In genomic region chr4:7355795-7356194, GRCh38 we compare ENCODE assay signal across 21 cellular contexts.
DNase-seq lines count a peak whose midpoint lies in the region; ATAC-seq, FAIRE-seq and TF ChIP-seq lines count a peak whose summit lies in the region.
"Had no signal": no experiment of that assay in that cellular context is flagged by ENCODE, and none has a peak within 500 bp of the region (broad histone marks: within the 10 kb centered on the region; RNA-seq: fewer than 3 reads in every experiment).

No MANE protein-coding gene starts in this region.

- no peak overlapping the region for H2AK5ac ChIP-seq in H1 (ENCODE audit: low read depth, low read length)

- no peaks in the 10 kb centered on the region for H3K9me2 ChIP-seq in GM23338 (ENCODE audit: insufficient read depth)

- H2BK12ac ChIP-seq in H1 (ENCODE audit: low read depth, low read length): no peak overlapping the region

- TF ChIP-seq CTCF in WTC11 (IDR thresholded peaks at IDR 0.05): no peak
- TF ChIP-seq CTCF in H1 (IDR thresholded peaks at IDR 0.05; ENCODE audit: control extremely low read depth in 1 of 3, insufficient read depth in 1 of 3, low read depth in 1 of 3, low read length in 3 of 3): no peak
- TF ChIP-seq CTCF in GM23338 (conservative IDR thresholded peaks at IDR 0.05; ENCODE audit: low read depth in 2 of 2): no peak

- H3K23me2 ChIP-seq in H1 (ENCODE audit: low read depth, low read length): peaks cover 5% of the 10 kb centered on the region; the same call in 1 of the 2 replicates

- H3K36me3 ChIP-seq in BLaER1 (no peaks in the 10 kb centered on the region), H1 (ENCODE audit: control insufficient read depth in 2 of 4, insufficient read depth in 4 of 4, low read length in 3 of 4) (no peaks in the 10 kb centered on the region), GM23338 (ENCODE audit: insufficient read depth) (no peaks in the 10 kb centered on the region)

- H3K4me1 Mint-ChIP-seq in WTC11 (no peaks in the 10 kb centered on the region), GM23338 (peaks cover under 1% of the 10 kb centered on the region; the same call in 2 of the 3 replicates)

- H3K27me3 Mint-ChIP-seq in WTC11 (ENCODE audit: low read depth): no peaks in the 10 kb centered on the region
- peaks cover 10% of the 10 kb centered on the region for H3K27me3 Mint-ChIP-seq in GM23338 (ENCODE audit: insufficient read depth, low read depth, poor library complexity)

- H2BK120ac ChIP-seq in H1 (replicated peaks; ENCODE audit: low read depth, low read length): no peak overlapping the region

- H3K4ac ChIP-seq in H1 (replicated peaks; ENCODE audit: insufficient read length, low read depth, low read length): no peak overlapping the region

- H4K8ac ChIP-seq in H1 (ENCODE audit: extremely low read depth, insufficient read depth, low read length): no peak overlapping the region

- POLR2A ChIA-PET in WTC11 (lab: Charles Lee): no interaction called here
- POLR2A ChIA-PET in H1 (lab: Charles Lee; ENCODE audit: partially characterized antibody): no interaction called here

- H3K4me3 ChIP-seq in BLaER1 (no peak overlapping the region), H1 (ENCODE audit: extremely low read depth in 1 of 4, insufficient read depth in 2 of 4, low read depth in 3 of 4, low read length in 4 of 4) (no peak overlapping the region), GM23338 (no peak overlapping the region)

- DNase-seq in WTC11 (ENCODE audit: low spot score): no peak
- no peak for DNase-seq in H1 (ENCODE audit: low read depth in 1 of 2, low spot score in 2 of 2)
- no peak for DNase-seq in substantia nigra (lab: John Stamatoyannopoulos, UW)
- no peak for DNase-seq in GM23338 (ENCODE audit: low spot score)
- no peak for DNase-seq in NAMALWA (ENCODE audit: low spot score)
- DNase-seq: 8988T; AML-193; C1 segment of cervical spinal cord; CD4-positive, alpha-beta T cell; COR-L47; DMS153; DMS79 treated with DMSO at 0.1 percent for 48 hours; GDM1; IMR-90 had no signal

- H3K9ac ChIP-seq in BLaER1: no peak overlapping the region
- no peak overlapping the region for H3K9ac ChIP-seq in H1 (replicated peaks in 1 of 4; ENCODE audit: extremely low read depth in 1 of 4, low read depth in 3 of 4, low read length in 3 of 4)

- TF ChIP-seq POLR2A in H1 (IDR thresholded peaks at IDR 0.05; ENCODE audit: control extremely low read depth in 1 of 2, low read depth in 2 of 2, low read length in 2 of 2): no peak

- no peak overlapping the region for H4K91ac ChIP-seq in H1 (replicated peaks; ENCODE audit: insufficient read length, low read length)

- TF ChIP-seq EP300 in H1 (IDR thresholded peaks at IDR 0.05; ENCODE audit: borderline replicate concordance in 1 of 2, low read depth in 2 of 2, low read length in 2 of 2): no peak

- TF ChIP-seq RAD21 in H1 (IDR thresholded peaks at IDR 0.05 in 1 of 2, conservative IDR thresholded peaks at IDR 0.05 in 1 of 2; ENCODE audit: low read depth in 2 of 2, low read length in 2 of 2): no peak

- H3K27ac Mint-ChIP-seq in WTC11 (no peak overlapping the region), GM23338 (no peak overlapping the region)
- H3K27ac Mint-ChIP-seq: CD4-positive, alpha-beta T cell had no signal

- no peak overlapping the region for H3K56ac ChIP-seq in H1 (replicated peaks; ENCODE audit: insufficient read length, low read depth, low read length)

- H2BK5ac ChIP-seq in H1 (ENCODE audit: low read depth, low read length): no peak overlapping the region

- no peak for FAIRE-seq in H1 (lab: Jason Lieb, UNC)
- FAIRE-seq: D721Med, GM12892, GM19239, H54 had no signal

- no peak for ATAC-seq in WTC11
- ATAC-seq in HG02678 (IDR thresholded peaks at IDR 0.05; ENCODE audit: unreplicated experiment): no peak
- ATAC-seq in GM23338: no peak
- ATAC-seq: HCT116 had no signal

- no peaks in the 10 kb centered on the region for H3K79me1 ChIP-seq in H1 (ENCODE audit: low read depth, low read length)

- no peaks in the 10 kb centered on the region for H3K36me3 Mint-ChIP-seq in WTC11
- H3K36me3 Mint-ChIP-seq in GM23338 (ENCODE audit: low read depth): no peaks in the 10 kb centered on the region

- CTCF ChIA-PET in WTC11 (lab: Charles Lee): no interaction called here
- CTCF ChIA-PET in H1 (lab: Charles Lee; ENCODE audit: partially characterized antibody): interaction anchor here (1.5 kb wide), 1 partner anchor 20 kb away, joined by 3 read pairs; no protein-coding TSS in a partner anchor

- peak overlapping the region; percentile 75 for H3K4me2 ChIP-seq in BLaER1
- no peak overlapping the region for H3K4me2 ChIP-seq in H1 (ENCODE audit: insufficient read depth in 1 of 2, low read depth in 2 of 2, low read length in 2 of 2)
- no peak overlapping the region for H3K4me2 ChIP-seq in GM23338

- no peak overlapping the region for H3K23ac ChIP-seq in H1 (ENCODE audit: insufficient read length)

- WGBS in H1 (ENCODE audit: extremely low coverage in 1 of 2, insufficient coverage in 1 of 2, insufficient read length in 1 of 2, insufficient replicate concordance in 2 of 2, low coverage in 1 of 2, low lambda C conversion rate in 2 of 2, missing lambda C conversion rate in 1 of 2), 2 experiments: 90% methylated on average over 3 of the region's 3 CpGs; no CpG with 5 or more reads in 1 of the 2 experiments

- no peaks in the 10 kb centered on the region for H4K20me1 ChIP-seq in BLaER1
- H4K20me1 ChIP-seq in H1 (replicated peaks in 1 of 2; ENCODE audit: control insufficient read depth in 1 of 2, insufficient read depth in 2 of 2, low read length in 2 of 2): no peaks in the 10 kb centered on the region
- H4K20me1 ChIP-seq in GM23338 (replicated peaks; ENCODE audit: insufficient read depth): no peaks in the 10 kb centered on the region

- H3F3A ChIP-seq in GM23338 (replicated peaks; ENCODE audit: low read depth): no peaks in the 10 kb centered on the region

- no peak overlapping the region for H2BK20ac ChIP-seq in H1 (ENCODE audit: low read length)

- no peaks in the 10 kb centered on the region for H3K9me3 Mint-ChIP-seq in WTC11
- H3K9me3 Mint-ChIP-seq in GM23338: no peaks in the 10 kb centered on the region
- H3K9me3 Mint-ChIP-seq: CD4-positive, alpha-beta T cell had no signal

- H3K27me3 ChIP-seq in BLaER1: no peaks in the 10 kb centered on the region
- H3K27me3 ChIP-seq in H1 (replicated peaks in 1 of 4; ENCODE audit: control insufficient read depth in 3 of 4, extremely low read depth in 1 of 4, insufficient read depth in 3 of 4, low read length in 3 of 4): no peaks in the 10 kb centered on the region
- H3K27me3 ChIP-seq in GM23338 (ENCODE audit: insufficient read depth): no peaks in the 10 kb centered on the region

- H3K4me1 ChIP-seq in BLaER1 (peaks cover 76% of the 10 kb centered on the region), H1 (replicated peaks in 1 of 4; ENCODE audit: control insufficient read depth in 3 of 4, insufficient read depth in 4 of 4, low read length in 3 of 4) (no peaks in the 10 kb centered on the region; a peak in 1 of 7 replicates), GM23338 (ENCODE audit: insufficient read depth) (no peaks in the 10 kb centered on the region)

- no peak overlapping the region for H3K14ac ChIP-seq in H1 (ENCODE audit: insufficient read length)

- H3K27ac ChIP-seq in BLaER1 (peak overlapping the region; percentile 16; the same call in 1 of the 2 replicates), H1 (ENCODE audit: low read depth, low read length) (no peak overlapping the region), substantia nigra (ENCODE audit: low read depth, low read length, poor library complexity, severe bottlenecking) (peak overlapping the region; percentile 90), GM23338 (ENCODE audit: low read depth) (no peak overlapping the region)

- H4K5ac ChIP-seq in H1 (ENCODE audit: insufficient read length, low read depth, low read length): no peak overlapping the region

- no peak overlapping the region for H3K18ac ChIP-seq in H1 (ENCODE audit: extremely low read depth, low read length)

- H3K79me2 ChIP-seq in H1 (ENCODE audit: control insufficient read depth in 1 of 2, insufficient read depth in 2 of 2, low read length in 2 of 2) (no peaks in the 10 kb centered on the region), GM23338 (replicated peaks; ENCODE audit: insufficient read depth) (no peaks in the 10 kb centered on the region)

- H3K9me3 ChIP-seq in BLaER1: no peaks in the 10 kb centered on the region
- no peaks in the 10 kb centered on the region for H3K9me3 ChIP-seq in H1 (ENCODE audit: insufficient read depth in 2 of 2, low read depth in 1 of 2, low read length in 1 of 2)

- H2BK15ac ChIP-seq in H1 (ENCODE audit: low read length): no peak overlapping the region; the same call in 1 of the 2 replicates

- H3K4me3 Mint-ChIP-seq in WTC11: no peak overlapping the region
- H3K4me3 Mint-ChIP-seq in GM23338: no peak overlapping the region
- H3K4me3 Mint-ChIP-seq: CD4-positive, alpha-beta T cell had no signal

- H2AFZ ChIP-seq in H1 (ENCODE audit: low read length) (no peak overlapping the region), GM23338 (no peak overlapping the region)

TF ChIP-seq in WTC11, 78 proteins besides CTCF, POLR2A, EP300 and RAD21:
- TF ChIP-seq NR2C2 (CRISPR knock-in tag; IDR thresholded peaks at IDR 0.05) (no peak), GTF2I (CRISPR knock-in tag; conservative IDR thresholded peaks at IDR 0.05) (peak; percentile 48; the same call in 1 of the 2 replicates), PRRX2 (CRISPR knock-in tag; IDR thresholded peaks at IDR 0.05) (no peak)

TF ChIP-seq in H1, 55 proteins besides CTCF, POLR2A, EP300 and RAD21 (continues in another document):
- TF ChIP-seq TAF7 (optimal IDR thresholded peaks at IDR 0.05; ENCODE audit: borderline replicate concordance, low read depth, low read length): no peak
- TF ChIP-seq EZH2 (IDR thresholded peaks at IDR 0.05; ENCODE audit: low read depth, low read length, severe bottlenecking): no peak
- TF ChIP-seq USF2 (IDR thresholded peaks at IDR 0.05; ENCODE audit: low read length): no peak

Comparison
In these comparisons a context has a peak if more than half of its experiments do, and no peak if none do; other contexts are left out.
1. H3K27ac ChIP-seq: peak in BLaER1 (single experiment) and substantia nigra (single experiment); none in H1 (single experiment) and GM23338 (single experiment).